Comparison of ENCODE assay signal across 22 cellular contexts in genomic region chr5:138933522-138934290, GRCh38. TPM values are rescaled to one million over a fixed set of nuclear protein-coding genes. Genes with fewer than 3 reads are reported as not detected.
DNase-seq lines count a peak whose midpoint lies in the region; ATAC-seq, FAIRE-seq and TF ChIP-seq lines count a peak whose summit lies in the region.
"Had no signal": no experiment of that assay in that cellular context is flagged by ENCODE, and none has a peak within 500 bp of the region (broad histone marks: within the 10 kb centered on the region; RNA-seq: fewer than 3 reads in every experiment).

No MANE protein-coding gene starts in this region.

- no peak overlapping the region for H3K4me2 ChIP-seq in OCI-LY7 (ENCODE audit: low read length)
- H3K4me2 ChIP-seq in mesenchymal stem cell (ENCODE audit: low read length, poor library complexity, severe bottlenecking): no peak overlapping the region
- H3K4me2 ChIP-seq: GM23338, KMS-11 had no signal

- H3K27me3 ChIP-seq in CD4-positive, CD25-positive, alpha-beta regulatory T cell (ENCODE audit: control insufficient read depth, insufficient read depth, low read length): no peaks in the 10 kb centered on the region
- H3K27me3 ChIP-seq in bronchial epithelial cell (ENCODE audit: control insufficient read depth, insufficient read depth, low read length) (no peaks in the 10 kb centered on the region), mesenchymal stem cell (ENCODE audit: control insufficient read depth in 1 of 2, insufficient read depth in 1 of 2, low read length in 2 of 2) (no peaks in the 10 kb centered on the region), MG63 (no peaks in the 10 kb centered on the region)

- no peaks in the 10 kb centered on the region for H3K27me3 Mint-ChIP-seq in CD4-positive, CD25-positive, alpha-beta regulatory T cell
- H3K27me3 Mint-ChIP-seq in neural crest cell (ENCODE audit: low read depth): no peaks in the 10 kb centered on the region
- H3K27me3 Mint-ChIP-seq: CD4-positive, alpha-beta T cell had no signal

- H3K79me1 ChIP-seq in mesenchymal stem cell (replicated peaks; ENCODE audit: low read length, poor library complexity, severe bottlenecking): peaks cover 31% of the 10 kb centered on the region

- H2AFZ ChIP-seq in OCI-LY7 (ENCODE audit: low read length) (no peak overlapping the region), mesenchymal stem cell (ENCODE audit: low read depth, low read length) (no peak overlapping the region)
- H2AFZ ChIP-seq: GM23338 had no signal

- no peak overlapping the region for H3K9ac ChIP-seq in mesenchymal stem cell (ENCODE audit: low read length)
- H3K9ac ChIP-seq: KMS-11 had no signal

- peaks cover 0 to 2% (median 0%) of the 10 kb centered on the region in 7 donors for H3K9me3 Mint-ChIP-seq in CD4-positive, CD25-positive, alpha-beta regulatory T cell
- no peaks in the 10 kb centered on the region for H3K9me3 Mint-ChIP-seq in neural crest cell
- H3K9me3 Mint-ChIP-seq: CD4-positive, alpha-beta T cell; GM23338 had no signal

- H2BK5ac ChIP-seq in mesenchymal stem cell (ENCODE audit: low read depth, low read length, poor library complexity, severe bottlenecking): no peak overlapping the region

- POLR2A ChIA-PET in OCI-LY7 (lab: Charles Lee): no interaction called here

- no peak overlapping the region for H3K23ac ChIP-seq in mesenchymal stem cell (ENCODE audit: low read length in 2 of 2)

- FAIRE-seq in bronchial epithelial cell (lab: Jason Lieb, UNC): peak; percentile 18

- H2AK5ac ChIP-seq in mesenchymal stem cell (ENCODE audit: low read length, severe bottlenecking): no peak overlapping the region

- no peak overlapping the region for H3K4me3 Mint-ChIP-seq in CD4-positive, CD25-positive, alpha-beta regulatory T cell
- H3K4me3 Mint-ChIP-seq in neural crest cell: no peak overlapping the region
- H3K4me3 Mint-ChIP-seq: CD4-positive, alpha-beta T cell; GM23338 had no signal

- H3K4ac ChIP-seq in mesenchymal stem cell (ENCODE audit: low read depth in 1 of 2, low read length in 2 of 2): no peak overlapping the region

- no peak overlapping the region for H2BK15ac ChIP-seq in mesenchymal stem cell (ENCODE audit: low read depth, poor library complexity, severe bottlenecking)

- no peak overlapping the region for H4K8ac ChIP-seq in mesenchymal stem cell (ENCODE audit: low read length)

- H4K20me1 ChIP-seq in OCI-LY7 (ENCODE audit: insufficient read depth, low read length): no peaks in the 10 kb centered on the region

- H3K9me2 ChIP-seq in OCI-LY7 (ENCODE audit: insufficient read depth, low read length): no peaks in the 10 kb centered on the region

- no peaks in the 10 kb centered on the region for H3K9me3 ChIP-seq in CD4-positive, CD25-positive, alpha-beta regulatory T cell (ENCODE audit: control insufficient read depth in 2 of 2, low read length in 2 of 2)
- H3K9me3 ChIP-seq in OCI-LY7 (ENCODE audit: low read length) (no peaks in the 10 kb centered on the region), mesenchymal stem cell (ENCODE audit: control insufficient read depth, low read length) (no peaks in the 10 kb centered on the region), MG63 (no peaks in the 10 kb centered on the region)

- TSS peak; percentile 86 for BruUV-seq in OCI-LY7 (replicated peaks; lab: Mats Ljungman, UMichigan)

- WGBS in mesenchymal stem cell: 94% methylated on average over 18 of the region's 18 CpGs

- H3K27ac Mint-ChIP-seq in CD4-positive, CD25-positive, alpha-beta regulatory T cell: peak overlapping the region; percentile 55 to 83 (median 71)
- H3K27ac Mint-ChIP-seq in neural crest cell (ENCODE audit: unreplicated experiment): peak overlapping the region; percentile 35
- H3K27ac Mint-ChIP-seq: CD4-positive, alpha-beta T cell; GM23338 had no signal

- no peak overlapping the region for H4K91ac ChIP-seq in mesenchymal stem cell (ENCODE audit: low read length)

- H3K4me3 ChIP-seq in CD4-positive, CD25-positive, alpha-beta regulatory T cell (ENCODE audit: low read depth, low read length): no peak overlapping the region
- H3K4me3 ChIP-seq in OCI-LY7 (ENCODE audit: low read depth, low read length, poor library complexity, severe bottlenecking) (no peak overlapping the region), bronchial epithelial cell (ENCODE audit: low read depth, low read length) (no peak overlapping the region), mesenchymal stem cell (ENCODE audit: insufficient read depth in 1 of 2, low read depth in 1 of 2, low read length in 2 of 2) (no peak overlapping the region), MG63 (no peak overlapping the region)
- H3K4me3 ChIP-seq: GM23338 had no signal

- H2BK120ac ChIP-seq in mesenchymal stem cell (ENCODE audit: low read depth, low read length): no peak overlapping the region

- CTCF ChIA-PET in OCI-LY7 (lab: Charles Lee; ENCODE audit: unreplicated experiment): no interaction called here

- H3K4me1 Mint-ChIP-seq in CD4-positive, CD25-positive, alpha-beta regulatory T cell: peaks cover 0 to 1% (median 0%) of the 10 kb centered on the region in 4 donors
- H3K4me1 Mint-ChIP-seq in neural crest cell: peaks cover 10% of the 10 kb centered on the region

- no peak overlapping the region for H3K14ac ChIP-seq in mesenchymal stem cell (ENCODE audit: low read length in 2 of 2)

- no peak overlapping the region for H3K18ac ChIP-seq in mesenchymal stem cell (ENCODE audit: low read depth in 1 of 2, low read length in 2 of 2)

- peaks cover 36% of the 10 kb centered on the region for H3K36me3 ChIP-seq in CD4-positive, CD25-positive, alpha-beta regulatory T cell (ENCODE audit: control insufficient read depth, insufficient read depth, low read length)
- H3K36me3 ChIP-seq in OCI-LY7 (ENCODE audit: insufficient read depth, low read length) (no peaks in the 10 kb centered on the region), bronchial epithelial cell (ENCODE audit: control insufficient read depth, insufficient read depth, low read length) (peaks cover 37% of the 10 kb centered on the region), mesenchymal stem cell (ENCODE audit: control insufficient read depth in 1 of 2, insufficient read depth in 2 of 2, low read depth in 1 of 2, low read length in 2 of 2) (peaks cover 82% of the 10 kb centered on the region in 2 experiments), MG63 (peaks cover 79% of the 10 kb centered on the region)

- intact Hi-C loops in OCI-LY7 (cut with micrococcal nuclease; ENCODE audit: unreplicated experiment): no loop called here

- DNase-seq in CD4-positive, CD25-positive, alpha-beta regulatory T cell: no peak
- no peak for DNase-seq in OCI-LY7 (ENCODE audit: low spot score)
- DNase-seq in bronchial epithelial cell (ENCODE audit: low read depth): no peak
- no peak for DNase-seq in neural crest cell (ENCODE audit: low read depth, low spot score)
- no peak for DNase-seq in activated CD4-positive, alpha-beta T cell treated with anti-CD3 and anti-CD28 coated beads for 1 hour
- DNase-seq in mesenchymal stem cell: no peak
- no peak for DNase-seq in MG63
- DNase-seq: CD4-positive, alpha-beta T cell; COR-L47; DMS 273 treated with DMSO at 0.1 percent for 48 hours; DMS79 treated with DMSO at 0.1 percent for 48 hours; HCEC 1CT; NCI-H1105; NCI-H2029 treated with DMSO at 0.1 percent for 48 hours; NCI-H345; NCI-H524; OCI-M1; Right ventricle myocardium superior had no signal

- H3K36me3 Mint-ChIP-seq in CD4-positive, CD25-positive, alpha-beta regulatory T cell: peaks cover 19% of the 10 kb centered on the region
- H3K36me3 Mint-ChIP-seq in neural crest cell (ENCODE audit: low read depth): peaks cover 31% of the 10 kb centered on the region

- no peak overlapping the region for H3K27ac ChIP-seq in CD4-positive, CD25-positive, alpha-beta regulatory T cell (ENCODE audit: insufficient read depth, low read length, poor library complexity, severe bottlenecking)
- H3K27ac ChIP-seq in OCI-LY7 (ENCODE audit: low read depth, low read length, poor library complexity, severe bottlenecking): no peak overlapping the region
- H3K27ac ChIP-seq in mesenchymal stem cell (ENCODE audit: low read length, poor library complexity, severe bottlenecking): no peak overlapping the region
- H3K27ac ChIP-seq: HL-60, KMS-11 had no signal

- no peaks in the 10 kb centered on the region for H3K4me1 ChIP-seq in CD4-positive, CD25-positive, alpha-beta regulatory T cell (ENCODE audit: control insufficient read depth, insufficient read depth, low read length, poor library complexity, severe bottlenecking)
- no peaks in the 10 kb centered on the region for H3K4me1 ChIP-seq in OCI-LY7 (ENCODE audit: insufficient read depth, low read length, poor library complexity, severe bottlenecking)
- peaks cover 2% of the 10 kb centered on the region for H3K4me1 ChIP-seq in mesenchymal stem cell (ENCODE audit: control insufficient read depth, insufficient read depth, low read depth, low read length)

- TF ChIP-seq CTCF in OCI-LY7 (conservative IDR thresholded peaks at IDR 0.05; ENCODE audit: low read length): no peak
- no peak for TF ChIP-seq CTCF in bronchial epithelial cell (IDR thresholded peaks at IDR 0.05; ENCODE audit: insufficient read depth, low read length, severe bottlenecking)
- no peak for TF ChIP-seq CTCF in neural crest cell (conservative IDR thresholded peaks at IDR 0.05)

- H2BK12ac ChIP-seq in mesenchymal stem cell (ENCODE audit: low read length in 2 of 2): no peak overlapping the region

- no peaks in the 10 kb centered on the region for H3K79me2 ChIP-seq in OCI-LY7 (ENCODE audit: insufficient read depth, low read depth, low read length)

- ATAC-seq in CD4-positive, CD25-positive, alpha-beta regulatory T cell (ENCODE audit: low read depth in 2 of 2): no peak
- ATAC-seq: GM23338 had no signal

RNA-seq across cellular contexts. Expression of gene LRRTM2, which starts 58.6 kb away (rescaled TPM):
- not detected for total RNA-seq in CD4-positive, CD25-positive, alpha-beta regulatory T cell
- under 1 TPM in 2 of 4 donors, not detected in 2; 0.07 to 0.11 TPM for polyA plus RNA-seq in CD4-positive, CD25-positive, alpha-beta regulatory T cell
- total RNA-seq in OCI-LY7 (2014; rRNA removed; shearing (Covaris generic)): 0.05 and 0.22 TPM in 2 replicates
- total RNA-seq in OCI-LY7 (2022) (not detected in 2 replicates), bronchial epithelial cell (not detected in 2 replicates), neural crest cell (0.84 and 1.3 TPM in 2 replicates)
- 0.86 TPM for polyA plus RNA-seq in mesenchymal stem cell (2013, experiment 1 of 2)
- polyA plus RNA-seq in mesenchymal stem cell (2013, experiment 2 of 2): 1.2 TPM
- total RNA-seq in MG63 (2014; rRNA removed; shearing (Covaris generic); ENCODE audit: low replicate concordance): 0.54 TPM in 1 of 2 replicates, not detected in the other
- total RNA-seq: GM23338, HT-29, Right ventricle myocardium superior had no signal
